Comparison of ENCODE assay signal across 1 cellular context in the genomic region with DNA sequence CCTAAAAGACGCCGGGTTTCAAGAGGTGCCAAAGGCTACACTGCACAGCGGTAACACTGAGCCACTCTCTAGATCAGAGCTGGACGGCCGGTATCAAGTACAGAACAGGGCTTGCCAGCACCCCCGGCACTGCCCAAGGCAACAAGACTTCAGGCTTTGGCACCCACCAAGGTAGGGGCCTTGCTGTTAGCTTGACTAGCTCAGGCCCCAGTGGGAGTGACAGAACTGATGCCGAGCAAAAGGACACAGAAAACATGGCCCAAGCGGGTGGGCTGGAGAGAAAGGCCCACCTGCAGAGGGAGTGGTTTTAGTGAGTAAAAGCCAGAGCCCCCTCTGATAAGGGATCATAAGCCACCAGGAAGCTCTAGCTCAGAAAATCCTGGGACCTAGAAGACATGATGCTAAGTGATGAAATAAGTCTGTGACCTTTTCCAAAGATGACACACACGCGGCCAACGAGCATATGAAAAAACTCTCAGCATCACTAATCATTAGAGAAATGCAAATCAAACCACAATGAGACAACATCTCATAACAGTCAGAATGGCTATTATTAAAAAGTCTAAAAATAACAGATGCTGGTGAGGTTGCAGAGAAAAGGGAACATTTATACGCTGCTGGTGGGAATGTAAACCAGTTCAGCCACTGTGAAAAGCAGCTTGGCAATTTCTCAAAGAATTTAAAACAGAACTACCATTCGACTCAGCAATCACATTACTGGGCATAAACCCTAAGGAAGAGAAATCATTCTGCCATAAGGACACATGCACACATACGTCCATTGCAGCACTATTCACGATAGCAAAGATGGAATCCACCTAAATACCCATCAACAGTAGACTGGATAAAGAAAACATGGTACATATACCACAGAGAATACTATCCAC.
TF ChIP-seq lines count a peak whose summit lies in the region.

No MANE protein-coding gene starts in this region.

TF ChIP-seq in GM12878, 131 proteins besides CTCF, POLR2A, EP300 and RAD21 (continued from another document):
- TF ChIP-seq, protein P1, sequence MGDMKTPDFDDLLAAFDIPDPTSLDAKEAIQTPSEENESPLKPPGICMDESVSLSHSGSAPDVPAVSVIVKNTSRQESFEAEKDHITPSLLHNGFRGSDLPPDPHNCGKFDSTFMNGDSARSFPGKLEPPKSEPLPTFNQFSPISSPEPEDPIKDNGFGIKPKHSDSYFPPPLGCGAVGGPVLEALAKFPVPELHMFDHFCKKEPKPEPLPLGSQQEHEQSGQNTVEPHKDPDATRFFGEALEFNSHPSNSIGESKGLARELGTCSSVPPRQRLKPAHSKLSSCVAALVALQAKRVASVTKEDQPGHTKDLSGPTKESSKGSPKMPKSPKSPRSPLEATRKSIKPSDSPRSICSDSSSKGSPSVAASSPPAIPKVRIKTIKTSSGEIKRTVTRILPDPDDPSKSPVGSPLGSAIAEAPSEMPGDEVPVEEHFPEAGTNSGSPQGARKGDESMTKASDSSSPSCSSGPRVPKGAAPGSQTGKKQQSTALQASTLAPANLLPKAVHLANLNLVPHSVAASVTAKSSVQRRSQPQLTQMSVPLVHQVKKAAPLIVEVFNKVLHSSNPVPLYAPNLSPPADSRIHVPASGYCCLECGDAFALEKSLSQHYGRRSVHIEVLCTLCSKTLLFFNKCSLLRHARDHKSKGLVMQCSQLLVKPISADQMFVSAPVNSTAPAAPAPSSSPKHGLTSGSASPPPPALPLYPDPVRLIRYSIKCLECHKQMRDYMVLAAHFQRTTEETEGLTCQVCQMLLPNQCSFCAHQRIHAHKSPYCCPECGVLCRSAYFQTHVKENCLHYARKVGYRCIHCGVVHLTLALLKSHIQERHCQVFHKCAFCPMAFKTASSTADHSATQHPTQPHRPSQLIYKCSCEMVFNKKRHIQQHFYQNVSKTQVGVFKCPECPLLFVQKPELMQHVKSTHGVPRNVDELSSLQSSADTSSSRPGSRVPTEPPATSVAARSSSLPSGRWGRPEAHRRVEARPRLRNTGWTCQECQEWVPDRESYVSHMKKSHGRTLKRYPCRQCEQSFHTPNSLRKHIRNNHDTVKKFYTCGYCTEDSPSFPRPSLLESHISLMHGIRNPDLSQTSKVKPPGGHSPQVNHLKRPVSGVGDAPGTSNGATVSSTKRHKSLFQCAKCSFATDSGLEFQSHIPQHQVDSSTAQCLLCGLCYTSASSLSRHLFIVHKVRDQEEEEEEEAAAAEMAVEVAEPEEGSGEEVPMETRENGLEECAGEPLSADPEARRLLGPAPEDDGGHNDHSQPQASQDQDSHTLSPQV (IDR thresholded peaks at IDR 0.05): peak; percentile 62; the same call in 1 of the 2 replicates
- TF ChIP-seq, protein P2, sequence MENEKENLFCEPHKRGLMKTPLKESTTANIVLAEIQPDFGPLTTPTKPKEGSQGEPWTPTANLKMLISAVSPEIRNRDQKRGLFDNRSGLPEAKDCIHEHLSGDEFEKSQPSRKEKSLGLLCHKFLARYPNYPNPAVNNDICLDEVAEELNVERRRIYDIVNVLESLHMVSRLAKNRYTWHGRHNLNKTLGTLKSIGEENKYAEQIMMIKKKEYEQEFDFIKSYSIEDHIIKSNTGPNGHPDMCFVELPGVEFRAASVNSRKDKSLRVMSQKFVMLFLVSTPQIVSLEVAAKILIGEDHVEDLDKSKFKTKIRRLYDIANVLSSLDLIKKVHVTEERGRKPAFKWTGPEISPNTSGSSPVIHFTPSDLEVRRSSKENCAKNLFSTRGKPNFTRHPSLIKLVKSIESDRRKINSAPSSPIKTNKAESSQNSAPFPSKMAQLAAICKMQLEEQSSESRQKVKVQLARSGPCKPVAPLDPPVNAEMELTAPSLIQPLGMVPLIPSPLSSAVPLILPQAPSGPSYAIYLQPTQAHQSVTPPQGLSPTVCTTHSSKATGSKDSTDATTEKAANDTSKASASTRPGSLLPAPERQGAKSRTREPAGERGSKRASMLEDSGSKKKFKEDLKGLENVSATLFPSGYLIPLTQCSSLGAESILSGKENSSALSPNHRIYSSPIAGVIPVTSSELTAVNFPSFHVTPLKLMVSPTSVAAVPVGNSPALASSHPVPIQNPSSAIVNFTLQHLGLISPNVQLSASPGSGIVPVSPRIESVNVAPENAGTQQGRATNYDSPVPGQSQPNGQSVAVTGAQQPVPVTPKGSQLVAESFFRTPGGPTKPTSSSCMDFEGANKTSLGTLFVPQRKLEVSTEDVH (IDR thresholded peaks at IDR 0.05; ENCODE audit: low read depth, partially characterized antibody): no peak
- TF ChIP-seq IKZF1 (conservative IDR thresholded peaks at IDR 0.05) (peak; percentile 83; the same call in 1 of the 2 replicates), JUND (IDR thresholded peaks at IDR 0.05; ENCODE audit: low read depth, low read length) (0 out of 2 replicates have a peak, but pooled peaks have one; percentile 10), NRF1 (conservative IDR thresholded peaks at IDR 0.05; ENCODE audit: low read depth, low read length) (no peak), POLR2AphosphoS5 (IDR thresholded peaks at IDR 0.05; ENCODE audit: low read length) (peak; percentile 58), BACH1 (IDR thresholded peaks at IDR 0.05; ENCODE audit: borderline replicate concordance) (peak; percentile 33; the same call in 1 of the 2 replicates), KLF5 (IDR thresholded peaks at IDR 0.05; ENCODE audit: partially characterized antibody) (peak; percentile 74), CBFB (IDR thresholded peaks at IDR 0.05; ENCODE audit: low read depth) (peak; percentile 78)
- TF ChIP-seq, protein P3, sequence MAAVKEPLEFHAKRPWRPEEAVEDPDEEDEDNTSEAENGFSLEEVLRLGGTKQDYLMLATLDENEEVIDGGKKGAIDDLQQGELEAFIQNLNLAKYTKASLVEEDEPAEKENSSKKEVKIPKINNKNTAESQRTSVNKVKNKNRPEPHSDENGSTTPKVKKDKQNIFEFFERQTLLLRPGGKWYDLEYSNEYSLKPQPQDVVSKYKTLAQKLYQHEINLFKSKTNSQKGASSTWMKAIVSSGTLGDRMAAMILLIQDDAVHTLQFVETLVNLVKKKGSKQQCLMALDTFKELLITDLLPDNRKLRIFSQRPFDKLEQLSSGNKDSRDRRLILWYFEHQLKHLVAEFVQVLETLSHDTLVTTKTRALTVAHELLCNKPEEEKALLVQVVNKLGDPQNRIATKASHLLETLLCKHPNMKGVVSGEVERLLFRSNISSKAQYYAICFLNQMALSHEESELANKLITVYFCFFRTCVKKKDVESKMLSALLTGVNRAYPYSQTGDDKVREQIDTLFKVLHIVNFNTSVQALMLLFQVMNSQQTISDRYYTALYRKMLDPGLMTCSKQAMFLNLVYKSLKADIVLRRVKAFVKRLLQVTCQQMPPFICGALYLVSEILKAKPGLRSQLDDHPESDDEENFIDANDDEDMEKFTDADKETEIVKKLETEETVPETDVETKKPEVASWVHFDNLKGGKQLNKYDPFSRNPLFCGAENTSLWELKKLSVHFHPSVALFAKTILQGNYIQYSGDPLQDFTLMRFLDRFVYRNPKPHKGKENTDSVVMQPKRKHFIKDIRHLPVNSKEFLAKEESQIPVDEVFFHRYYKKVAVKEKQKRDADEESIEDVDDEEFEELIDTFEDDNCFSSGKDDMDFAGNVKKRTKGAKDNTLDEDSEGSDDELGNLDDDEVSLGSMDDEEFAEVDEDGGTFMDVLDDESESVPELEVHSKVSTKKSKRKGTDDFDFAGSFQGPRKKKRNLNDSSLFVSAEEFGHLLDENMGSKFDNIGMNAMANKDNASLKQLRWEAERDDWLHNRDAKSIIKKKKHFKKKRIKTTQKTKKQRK (IDR thresholded peaks at IDR 0.05; ENCODE audit: low read depth, low read length): no peak
